ENCODE assay signal across 27 cellular contexts in the genomic region with DNA sequence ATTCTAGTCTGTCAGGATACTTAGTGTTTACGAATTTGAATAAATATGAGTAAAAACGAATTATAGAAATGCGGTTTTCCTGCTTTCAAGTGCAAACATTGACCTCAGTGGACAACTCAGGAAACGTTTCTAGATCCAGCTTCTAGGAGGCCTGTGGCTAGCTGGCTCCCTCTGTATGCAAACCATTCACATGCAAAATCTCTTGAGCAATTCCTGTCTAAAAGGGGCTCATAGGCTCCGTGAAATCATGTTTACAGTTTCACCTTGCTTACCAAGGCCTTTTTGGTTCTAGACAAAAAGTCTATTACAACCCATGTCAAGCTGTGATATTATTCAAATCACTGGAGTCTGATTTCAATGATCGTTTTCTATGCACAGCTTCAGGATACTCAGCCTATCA.
"Had no signal": no experiment of that assay in that cellular context is flagged by ENCODE, and none has a peak within 500 bp of the region (broad histone marks: within the 10 kb centered on the region; RNA-seq: fewer than 3 reads in every experiment).

No MANE protein-coding gene starts in this region.

- H3K4me1 ChIP-seq: Peyer's patch, SJCRH30 had no signal

- H3K27ac ChIP-seq: PC-9, Peyer's patch, SJCRH30 had no signal

- H3K9me3 ChIP-seq: MG63, Peyer's patch, SJCRH30 had no signal

- H3K27me3 ChIP-seq: MG63, Peyer's patch had no signal

- ATAC-seq: HepG2, Right ventricle myocardium inferior, SK-N-SH treated with all-trans-retinoic acid at 6 μM for 48 hours had no signal

- H3K4me3 ChIP-seq: MG63, PC-9, Peyer's patch, SJCRH30 had no signal

- H2AFZ ChIP-seq: PC-9 had no signal

- H3K4me2 ChIP-seq: PC-9 had no signal

- DNase-seq: IMR-90; Karpas-422; KG1; MG63; NCI-H1092; NCI-H1105 treated with DMSO at 0.1 percent for 48 hours; NCI-H1417 treated with DMSO at 0.1 percent for 48 hours; NCI-H146; NCI-H1694 treated with DMSO at 0.1 percent for 48 hours; NCI-H2029; NCI-H2081 treated with DMSO at 0.1 percent for 48 hours; NCI-H2171; NCI-H226; NCI-H446; NCI-H510A; NCI-H524 treated with DMSO at 0.1 percent for 48 hours; NCI-H69; NCI-H774; NK-92 treated with Interleukin-12 subunit alpha and Interleukin-12 subunit beta, amount 100 ng/mL, for 24 hours; OCI-M1; PC-9; Peyer's patch; SHP77 treated with DMSO at 0.1 percent for 48 hours; SJCRH30 had no signal

- H3K36me3 ChIP-seq: MG63, Peyer's patch, SJCRH30 had no signal
